Comparison of ENCODE assay signal across 8 cellular contexts in the genomic region with DNA sequence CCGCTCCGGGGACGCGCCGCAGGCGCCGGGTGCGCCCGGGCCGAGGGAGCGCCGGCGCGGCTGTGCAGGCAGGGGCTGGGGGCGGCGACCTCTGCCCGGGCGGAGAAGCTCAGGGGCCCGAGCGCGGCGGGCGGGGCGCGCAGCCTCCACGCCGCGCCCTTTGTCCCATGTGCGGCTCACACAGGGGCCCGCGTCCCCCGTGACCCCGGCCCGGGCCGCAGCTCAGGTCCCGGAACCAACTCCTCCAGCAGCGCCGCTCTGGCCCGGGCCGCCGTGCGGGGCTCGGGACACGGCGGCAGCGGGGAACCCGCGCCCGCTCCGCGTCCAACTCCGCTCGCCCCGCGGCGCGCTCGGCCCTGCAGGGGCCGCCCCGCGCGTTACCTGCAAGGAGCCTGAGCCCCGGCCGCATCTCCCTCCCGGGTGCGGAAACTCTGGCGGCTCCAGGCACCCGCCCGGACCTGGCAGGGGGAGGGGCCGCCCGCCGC. TPM values are rescaled to one million over a fixed set of nuclear protein-coding genes. Genes with fewer than 3 reads are reported as not detected.
DNase-seq lines count a peak whose midpoint lies in the region; ATAC-seq and TF ChIP-seq lines count a peak whose summit lies in the region.

A gene with protein sequence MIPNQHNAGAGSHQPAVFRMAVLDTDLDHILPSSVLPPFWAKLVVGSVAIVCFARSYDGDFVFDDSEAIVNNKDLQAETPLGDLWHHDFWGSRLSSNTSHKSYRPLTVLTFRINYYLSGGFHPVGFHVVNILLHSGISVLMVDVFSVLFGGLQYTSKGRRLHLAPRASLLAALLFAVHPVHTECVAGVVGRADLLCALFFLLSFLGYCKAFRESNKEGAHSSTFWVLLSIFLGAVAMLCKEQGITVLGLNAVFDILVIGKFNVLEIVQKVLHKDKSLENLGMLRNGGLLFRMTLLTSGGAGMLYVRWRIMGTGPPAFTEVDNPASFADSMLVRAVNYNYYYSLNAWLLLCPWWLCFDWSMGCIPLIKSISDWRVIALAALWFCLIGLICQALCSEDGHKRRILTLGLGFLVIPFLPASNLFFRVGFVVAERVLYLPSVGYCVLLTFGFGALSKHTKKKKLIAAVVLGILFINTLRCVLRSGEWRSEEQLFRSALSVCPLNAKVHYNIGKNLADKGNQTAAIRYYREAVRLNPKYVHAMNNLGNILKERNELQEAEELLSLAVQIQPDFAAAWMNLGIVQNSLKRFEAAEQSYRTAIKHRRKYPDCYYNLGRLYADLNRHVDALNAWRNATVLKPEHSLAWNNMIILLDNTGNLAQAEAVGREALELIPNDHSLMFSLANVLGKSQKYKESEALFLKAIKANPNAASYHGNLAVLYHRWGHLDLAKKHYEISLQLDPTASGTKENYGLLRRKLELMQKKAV (minus strand): TSS at position 433 of the 485 bp plus-strand sequence. CDS start 4,433 bp downstream, outside the sequence.

- H3K27ac ChIP-seq in ascending aorta: peak within 1 kb of the TSS; percentile 75 to 82

- H3K9me3 Mint-ChIP-seq in stimulated activated naive CD8-positive, alpha-beta T cell treated with anti-CD3 and anti-CD28 coated beads, Interleukin-15, Interleukin-2, amounts not matched to agents 100 ng/mL and 50 ng/mL, for 24 hours: no peaks in the 10 kb centered on the region

- peak within 1 kb of the TSS; percentile 91 for H3K27ac Mint-ChIP-seq in stimulated activated naive CD8-positive, alpha-beta T cell treated with anti-CD3 and anti-CD28 coated beads, Interleukin-15, Interleukin-2, amounts not matched to agents 100 ng/mL and 50 ng/mL, for 24 hours

- peak within 1 kb of the TSS; percentile 93 to 94 for H3K4me3 ChIP-seq in ascending aorta

- peak within 1 kb of the TSS; percentile 92 for H3K4me3 Mint-ChIP-seq in stimulated activated naive CD8-positive, alpha-beta T cell treated with anti-CD3 and anti-CD28 coated beads, Interleukin-15, Interleukin-2, amounts not matched to agents 100 ng/mL and 50 ng/mL, for 24 hours

- peaks cover 23% of the 10 kb centered on the region for H3K4me1 Mint-ChIP-seq in stimulated activated naive CD8-positive, alpha-beta T cell treated with anti-CD3 and anti-CD28 coated beads, Interleukin-15, Interleukin-2, amounts not matched to agents 100 ng/mL and 50 ng/mL, for 24 hours (ENCODE audit: low read depth)

- peaks cover 3 to 10% of the 10 kb centered on the region in 2 donors for H3K4me1 ChIP-seq in ascending aorta

- DNase-seq in LHCN-M2 (ENCODE audit: low read depth) (no peak), ascending aorta (ENCODE audit: low spot score in 2 of 2) (no peak), left colon (no peak), ecto neural progenitor cell (ENCODE audit: low spot score) (no peak), SW480 (ENCODE audit: low spot score) (no peak)

- no peak for TF ChIP-seq CTCF in ascending aorta (IDR thresholded peaks at IDR 0.05)

- TF ChIP-seq POLR2A in GM18505 (IDR thresholded peaks at IDR 0.05; ENCODE audit: borderline replicate concordance, extremely low read depth, insufficient read depth, insufficient read length): no peak

- H3K27me3 ChIP-seq in ascending aorta: no peaks in the 10 kb centered on the region

- peaks cover 0 to 4% of the 10 kb centered on the region in 2 donors for H3K36me3 ChIP-seq in ascending aorta

- intact Hi-C loops in ascending aorta (cut with DNase I) (loop anchor here (1.0 to 10.0 kb wide), 6 partner anchors 86 to 1922 kb away; partner anchors contain the start of genes CLYBL, GGACT, PCCA and TPP2), left colon (cut with DNase I, micrococcal nuclease) (no loop called here)

- peaks cover 3% of the 10 kb centered on the region for H3K36me3 Mint-ChIP-seq in stimulated activated naive CD8-positive, alpha-beta T cell treated with anti-CD3 and anti-CD28 coated beads, Interleukin-15, Interleukin-2, amounts not matched to agents 100 ng/mL and 50 ng/mL, for 24 hours (ENCODE audit: low read depth)

- no peaks in the 10 kb centered on the region for H3K9me3 ChIP-seq in ascending aorta

- H3K27me3 Mint-ChIP-seq in stimulated activated naive CD8-positive, alpha-beta T cell treated with anti-CD3 and anti-CD28 coated beads, Interleukin-15, Interleukin-2, amounts not matched to agents 100 ng/mL and 50 ng/mL, for 24 hours: peaks cover 10% of the 10 kb centered on the region

- ATAC-seq in GM18505 (IDR thresholded peaks at IDR 0.05; ENCODE audit: unreplicated experiment): peak; percentile 46
- peak; percentile 37 for ATAC-seq in GM21825 (IDR thresholded peaks at IDR 0.05; ENCODE audit: unreplicated experiment)
- ATAC-seq in left colon: peak; percentile 37

RNA-seq across cellular contexts. Expression of the gene that starts here (rescaled TPM):
- 8.7 and 13.0 TPM in 2 replicates for total RNA-seq in LHCN-M2 (2014; rRNA removed)
- 3.4 TPM for polyA plus RNA-seq in LHCN-M2 (2012)
- total RNA-seq in ascending aorta: 11.5 TPM
- total RNA-seq in left colon: 10 to 100 TPM; 15.9 to 26.1 TPM
